In genomic region chr6:138593100-138593877, GRCh38 we compare ENCODE assay signal across 8 cellular contexts.
DNase-seq lines count a peak whose midpoint lies in the region; ATAC-seq and TF ChIP-seq lines count a peak whose summit lies in the region.

No MANE protein-coding gene starts in this region.

- H3K27ac ChIP-seq in fibroblast of lung (ENCODE audit: insufficient read depth, low read length) = peak overlapping the region; percentile 94

- H3K9ac ChIP-seq in Loucy (ENCODE audit: low read depth, low read length, poor library complexity, severe bottlenecking) = no peak overlapping the region
- peak overlapping the region; percentile 68 for H3K9ac ChIP-seq in fibroblast of lung (ENCODE audit: insufficient read depth, low read length)

- CTCF ChIA-PET in activated CD4-positive, alpha-beta memory T cell treated with anti-CD3 and anti-CD28 coated beads for 36 hours (lab: Charles Lee) = interaction anchor here (0.6 to 9.8 kb wide), 8 partner anchors 10 to 500 kb away, joined by 3 to 227 read pairs (median 4); partner anchors contain the start of gene CCDC28A

- DNase-seq in GM13976 (ENCODE audit: low spot score) = peak; percentile 54
- peak; percentile 74 to 91 for DNase-seq in HAP-1 (ENCODE audit: low spot score in 2 of 2)
- DNase-seq in activated CD4-positive, alpha-beta memory T cell treated with anti-CD3 and anti-CD28 coated beads for 36 hours = peak; percentile 66
- DNase-seq in fibroblast of lung (ENCODE audit: low read depth in 2 of 2) = peak; percentile 98
- DNase-seq in omental fat pad (ENCODE audit: low spot score) = no peak
- no peak for DNase-seq in ecto neural progenitor cell (ENCODE audit: low spot score)
- no peak for DNase-seq in NCI-H524 treated with DMSO at 0.1 percent for 48 hours (lab: John Stamatoyannopoulos, UW)

- H3K79me2 ChIP-seq in Loucy (ENCODE audit: insufficient read depth, low read length) (no peaks in the 10 kb centered on the region), fibroblast of lung (ENCODE audit: control insufficient read depth, insufficient read depth, low read length) (peaks cover 3% of the 10 kb centered on the region)

- H3K9me2 ChIP-seq in Loucy (replicated peaks; ENCODE audit: low read depth, low read length) = no peaks in the 10 kb centered on the region

- H3K27ac Mint-ChIP-seq in activated CD4-positive, alpha-beta memory T cell treated with anti-CD3 and anti-CD28 coated beads for 36 hours = peak overlapping the region; percentile 58

- H3K4me3 ChIP-seq in HAP-1 (peak overlapping the region; percentile 1; the same call in 1 of the 2 replicates), Loucy (ENCODE audit: low read length, poor library complexity, severe bottlenecking) (peak overlapping the region; percentile 72), fibroblast of lung (replicated peaks in 1 of 4; ENCODE audit: control extremely low read depth in 1 of 4, insufficient read depth in 1 of 4, low read depth in 3 of 4, low read length in 4 of 4) (peak overlapping the region; percentile 29 to 57 (median 43))

- H3K4me3 Mint-ChIP-seq in activated CD4-positive, alpha-beta memory T cell treated with anti-CD3 and anti-CD28 coated beads for 36 hours = peak overlapping the region; percentile 56

- POLR2A ChIA-PET in activated CD4-positive, alpha-beta memory T cell treated with anti-CD3 and anti-CD28 coated beads for 36 hours (lab: Charles Lee) = no interaction called here

- intact Hi-C loops in activated CD4-positive, alpha-beta memory T cell treated with anti-CD3 and anti-CD28 coated beads for 36 hours (cut with micrococcal nuclease) = loop anchor here (1.0 to 5.0 kb wide), 9 partner anchors 18 to 534 kb away; partner anchors contain the start of genes CCDC28A and PERP

- no peaks in the 10 kb centered on the region for H3K36me3 ChIP-seq in HAP-1 (replicated peaks)
- H3K36me3 ChIP-seq in Loucy (ENCODE audit: insufficient read depth, low read length) = no peaks in the 10 kb centered on the region
- no peaks in the 10 kb centered on the region for H3K36me3 ChIP-seq in fibroblast of lung (ENCODE audit: control insufficient read depth, insufficient read depth, low read length)

- H3K4me2 ChIP-seq in Loucy (ENCODE audit: low read depth, low read length, poor library complexity, severe bottlenecking) (peak overlapping the region; percentile 83), fibroblast of lung (ENCODE audit: extremely low read depth, insufficient read depth, low read length) (peak overlapping the region; percentile 96)

- in situ Hi-C loops in GM13976 (cut with MboI; ENCODE audit: low sequenced_read_pairs, unreplicated experiment) = no loop called here
- in situ Hi-C loops in HAP-1 (cut with MboI; ENCODE audit: low sequenced_read_pairs) = loop anchor here (5.0 kb wide), 2 partner anchors 169 to 476 kb away; no protein-coding TSS in a partner anchor

- H3K27me3 ChIP-seq in HAP-1 (ENCODE audit: low read depth) (no peaks in the 10 kb centered on the region), Loucy (ENCODE audit: insufficient read depth, low read length, poor library complexity, severe bottlenecking) (no peaks in the 10 kb centered on the region), fibroblast of lung (ENCODE audit: control insufficient read depth, insufficient read depth, low read length) (no peaks in the 10 kb centered on the region)

- no peaks in the 10 kb centered on the region for H3K27me3 Mint-ChIP-seq in activated CD4-positive, alpha-beta memory T cell treated with anti-CD3 and anti-CD28 coated beads for 36 hours

- peak; percentile 80 for ATAC-seq in omental fat pad (ENCODE audit: low FRiP score)

- H3K9me3 ChIP-seq in HAP-1 (no peaks in the 10 kb centered on the region), Loucy (ENCODE audit: insufficient read depth, low read depth, low read length) (no peaks in the 10 kb centered on the region), fibroblast of lung (ENCODE audit: control insufficient read depth, insufficient read depth, low read depth, low read length) (no peaks in the 10 kb centered on the region)

- H3K36me3 Mint-ChIP-seq in activated CD4-positive, alpha-beta memory T cell treated with anti-CD3 and anti-CD28 coated beads for 36 hours = no peaks in the 10 kb centered on the region

- no peaks in the 10 kb centered on the region for H3F3A ChIP-seq in Loucy (ENCODE audit: low read depth)

- H3K4me1 Mint-ChIP-seq in activated CD4-positive, alpha-beta memory T cell treated with anti-CD3 and anti-CD28 coated beads for 36 hours (ENCODE audit: low read depth) = peaks cover 28% of the 10 kb centered on the region

- H2AFZ ChIP-seq in Loucy (ENCODE audit: low read length) (no peak overlapping the region), fibroblast of lung (ENCODE audit: low read length) (peak overlapping the region; percentile 59)

- H3K4me1 ChIP-seq in HAP-1 (peaks cover 58% of the 10 kb centered on the region), Loucy (ENCODE audit: insufficient read depth, low read length, poor library complexity, severe bottlenecking) (peaks cover 25% of the 10 kb centered on the region), fibroblast of lung (ENCODE audit: control insufficient read depth, extremely low read depth, insufficient read depth, low read length) (peaks cover 13% of the 10 kb centered on the region)

- no peaks in the 10 kb centered on the region for H4K20me1 ChIP-seq in Loucy (ENCODE audit: insufficient read depth, low read length, poor library complexity, severe bottlenecking)
- no peaks in the 10 kb centered on the region for H4K20me1 ChIP-seq in fibroblast of lung (ENCODE audit: control insufficient read depth, extremely low read depth, insufficient read depth, low read length)

- H3K9me3 Mint-ChIP-seq in activated CD4-positive, alpha-beta memory T cell treated with anti-CD3 and anti-CD28 coated beads for 36 hours = no peaks in the 10 kb centered on the region

- TF ChIP-seq CTCF in GM13976 (IDR thresholded peaks at IDR 0.05; ENCODE audit: borderline replicate concordance, control extremely low read depth, extremely low read depth, insufficient read depth, missing control alignments) = no peak
- no peak for TF ChIP-seq CTCF in Loucy (conservative IDR thresholded peaks at IDR 0.05; ENCODE audit: low read length)
- no peak for TF ChIP-seq CTCF in fibroblast of lung (conservative IDR thresholded peaks at IDR 0.05 in 1 of 2, IDR thresholded peaks at IDR 0.05 in 1 of 2; ENCODE audit: low read depth in 1 of 2, low read length in 2 of 2)
- no peak for TF ChIP-seq CTCF in omental fat pad (IDR thresholded peaks at IDR 0.05)

Comparison
In these comparisons a context has a peak if more than half of its experiments do, and no peak if none do; other contexts are left out.
1. DNase-seq: peak in GM13976 (single experiment), HAP-1 (2 of 2), activated CD4-positive, alpha-beta memory T cell treated with anti-CD3 and anti-CD28 coated beads for 36 hours (single experiment) and fibroblast of lung (2 of 2); none in omental fat pad (single experiment), ecto neural progenitor cell (single experiment) and NCI-H524 treated with DMSO at 0.1 percent for 48 hours (single experiment).
2. H3K4me3 ChIP-seq: peak in every context shown above with its lines; median percentile 72 in Loucy; 43 in fibroblast of lung; 1 in HAP-1.